ENCODE assay signal across 16 cellular contexts in genomic region chr11:112769573-112769972, GRCh38.
A peak's percentile ranks its signal among the peaks of the same experiment; 100 is the strongest.
DNase-seq lines count a peak whose midpoint lies in the region; ATAC-seq and TF ChIP-seq lines count a peak whose summit lies in the region.
"Had no signal": no experiment of that assay in that cellular context is flagged by ENCODE, and none has a peak within 500 bp of the region (broad histone marks: within the 10 kb centered on the region; RNA-seq: fewer than 3 reads in every experiment).

No MANE protein-coding gene starts in this region.

- peak overlapping the region in 1 of 2 donors; percentile 2 for H3K27ac Mint-ChIP-seq in stimulated activated naive CD8-positive, alpha-beta T cell treated with anti-CD3 and anti-CD28 coated beads, Interleukin-15, amount 100 ng/mL, for 72 hours
- peak overlapping the region; percentile 26 for H3K27ac Mint-ChIP-seq in mesothelial cell of epicardium
- H3K27ac Mint-ChIP-seq: CD8-positive, alpha-beta T cell had no signal

- H3K4me1 ChIP-seq in heart right ventricle (peaks cover 0 to 18% (median 4%) of the 10 kb centered on the region in 9 donors), tibial nerve (peaks cover 0 to 6% (median 3%) of the 10 kb centered on the region in 4 donors)
- H3K4me1 ChIP-seq: A549, Peyer's patch had no signal

- TF ChIP-seq POLR2A in tibial nerve (IDR thresholded peaks at IDR 0.05), result no peak

- TF ChIP-seq EP300 in tibial nerve (IDR thresholded peaks at IDR 0.05), result no peak

- no peaks in the 10 kb centered on the region for H3K4me1 Mint-ChIP-seq in stimulated activated naive CD8-positive, alpha-beta T cell treated with anti-CD3 and anti-CD28 coated beads, Interleukin-15, amount 100 ng/mL, for 72 hours
- peaks cover 26% of the 10 kb centered on the region for H3K4me1 Mint-ChIP-seq in mesothelial cell of epicardium

- no peak for TF ChIP-seq CTCF in heart right ventricle (IDR thresholded peaks at IDR 0.05)
- no peak for TF ChIP-seq CTCF in mesothelial cell of epicardium (IDR thresholded peaks at IDR 0.05; ENCODE audit: unreplicated experiment)
- no peak for TF ChIP-seq CTCF in tibial nerve (IDR thresholded peaks at IDR 0.05)

- no peak for DNase-seq in stimulated activated naive CD8-positive, alpha-beta T cell treated with anti-CD3 and anti-CD28 coated beads, Interleukin-15, amount 100 ng/mL, for 72 hours
- DNase-seq in stimulated activated naive CD8-positive, alpha-beta T cell treated with anti-CD3 and anti-CD28 coated beads, Interleukin-15, Interleukin-2, amounts not matched to agents 100 U/mL and 50 U/mL, for 24 hours, result no peak
- no peak for DNase-seq in heart right ventricle
- DNase-seq in mesothelial cell of epicardium (ENCODE audit: low spot score in 2 of 2, unreplicated experiment in 2 of 2), result no peak
- DNase-seq in activated naive CD4-positive, alpha-beta T cell treated with Interleukin-2 at 50 U/mL for 16 hours, result no peak
- no peak for DNase-seq in tibial nerve (ENCODE audit: low spot score in 2 of 2)
- no peak for DNase-seq in D341Med (ENCODE audit: low spot score)
- DNase-seq: Calu3; CD8-positive, alpha-beta T cell; NCI-H2171 treated with DMSO at 0.1 percent for 48 hours; NCI-H446; NK-92 treated with Interleukin-12 subunit alpha and Interleukin-12 subunit beta, amount 100 ng/mL, for 24 hours; Peyer's patch had no signal

- ATAC-seq in stimulated activated naive CD8-positive, alpha-beta T cell treated with anti-CD3 and anti-CD28 coated beads, Interleukin-15, amount 100 ng/mL, for 72 hours, result peak; percentile 10
- no peak for ATAC-seq in stimulated activated naive CD8-positive, alpha-beta T cell treated with anti-CD3 and anti-CD28 coated beads, Interleukin-15, Interleukin-2, amounts not matched to agents 100 U/mL and 50 U/mL, for 24 hours
- peak in 7 of 8 donors; percentile 23 to 74 (median 59) for ATAC-seq in heart right ventricle
- ATAC-seq: A549; CD8-positive, alpha-beta T cell; K562 had no signal

- no peaks in the 10 kb centered on the region for H3K36me3 Mint-ChIP-seq in mesothelial cell of epicardium
- H3K36me3 Mint-ChIP-seq: CD8-positive, alpha-beta T cell had no signal

- intact Hi-C loops in heart right ventricle (cut with DNase I), result no loop called here

- WGBS in heart right ventricle, 2 donors, result 28 to 53% methylated on average over 4 of the region's 4 CpGs
- 51 to 54% methylated on average over 4 of the region's 4 CpGs for WGBS in tibial nerve, 2 donors

- peaks cover 14% of the 10 kb centered on the region for H3K27me3 Mint-ChIP-seq in stimulated activated naive CD8-positive, alpha-beta T cell treated with anti-CD3 and anti-CD28 coated beads, Interleukin-15, amount 100 ng/mL, for 72 hours
- peaks cover 2% of the 10 kb centered on the region for H3K27me3 Mint-ChIP-seq in mesothelial cell of epicardium (ENCODE audit: low read depth)

- no peak overlapping the region for H3K4me3 Mint-ChIP-seq in stimulated activated naive CD8-positive, alpha-beta T cell treated with anti-CD3 and anti-CD28 coated beads, Interleukin-15, amount 100 ng/mL, for 72 hours
- H3K4me3 Mint-ChIP-seq in mesothelial cell of epicardium, result no peak overlapping the region
- H3K4me3 Mint-ChIP-seq: CD8-positive, alpha-beta T cell had no signal

- H3K27me3 ChIP-seq in heart right ventricle (peaks cover 0 to 5% (median 0%) of the 10 kb centered on the region in 7 donors), tibial nerve (no peaks in the 10 kb centered on the region)
- H3K27me3 ChIP-seq: BLaER1, Peyer's patch had no signal

- H3K36me3 ChIP-seq in heart right ventricle (no peaks in the 10 kb centered on the region), tibial nerve (no peaks in the 10 kb centered on the region)
- H3K36me3 ChIP-seq: BLaER1, Peyer's patch had no signal

- H3K9me3 ChIP-seq in heart right ventricle, result no peaks in the 10 kb centered on the region
- no peaks in the 10 kb centered on the region for H3K9me3 ChIP-seq in tibial nerve
- H3K9me3 ChIP-seq: A549, BLaER1, Peyer's patch had no signal

- H3K4me3 ChIP-seq in heart right ventricle (no peak overlapping the region), tibial nerve (no peak overlapping the region)
- H3K4me3 ChIP-seq: A549, BLaER1, K562, Peyer's patch had no signal

- peak overlapping the region in 7 of 10 donors; percentile 25 to 74 (median 53) for H3K27ac ChIP-seq in heart right ventricle
- peak overlapping the region in 2 of 4 donors; percentile 8 to 61 for H3K27ac ChIP-seq in tibial nerve
- H3K27ac ChIP-seq: A549, BLaER1, Peyer's patch had no signal

- H3K9me3 Mint-ChIP-seq in stimulated activated naive CD8-positive, alpha-beta T cell treated with anti-CD3 and anti-CD28 coated beads, Interleukin-15, amount 100 ng/mL, for 72 hours, result no peaks in the 10 kb centered on the region
- H3K9me3 Mint-ChIP-seq in mesothelial cell of epicardium, result peaks cover 5% of the 10 kb centered on the region
- H3K9me3 Mint-ChIP-seq: CD8-positive, alpha-beta T cell had no signal
